Comparison of ENCODE assay signal across 3 cellular contexts in the genomic region with DNA sequence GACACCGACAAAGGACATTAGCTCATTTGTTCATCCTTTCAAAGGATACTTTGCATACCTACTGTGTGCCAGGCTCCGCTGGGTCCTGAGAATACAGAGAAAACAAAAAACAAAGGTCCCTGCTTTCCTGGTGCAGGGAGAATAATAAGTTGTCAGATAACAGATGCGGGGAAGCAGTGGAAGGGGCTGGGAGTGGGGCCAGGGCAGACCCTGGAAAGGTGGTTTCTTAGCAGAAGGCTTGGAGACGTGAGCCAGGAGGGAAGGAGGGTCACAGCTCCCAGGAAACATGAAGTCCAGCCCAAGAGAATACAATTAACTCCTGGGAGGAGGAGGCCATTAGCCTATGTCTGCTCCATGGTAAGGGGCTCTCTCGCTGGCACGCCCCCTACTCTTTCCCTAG.
TF ChIP-seq lines count a peak whose summit lies in the region.

No MANE protein-coding gene starts in this region.

TF ChIP-seq in SK-N-SH, 30 proteins besides CTCF, POLR2A, EP300 and RAD21 (continued from another document):
- TF ChIP-seq, protein P1, sequence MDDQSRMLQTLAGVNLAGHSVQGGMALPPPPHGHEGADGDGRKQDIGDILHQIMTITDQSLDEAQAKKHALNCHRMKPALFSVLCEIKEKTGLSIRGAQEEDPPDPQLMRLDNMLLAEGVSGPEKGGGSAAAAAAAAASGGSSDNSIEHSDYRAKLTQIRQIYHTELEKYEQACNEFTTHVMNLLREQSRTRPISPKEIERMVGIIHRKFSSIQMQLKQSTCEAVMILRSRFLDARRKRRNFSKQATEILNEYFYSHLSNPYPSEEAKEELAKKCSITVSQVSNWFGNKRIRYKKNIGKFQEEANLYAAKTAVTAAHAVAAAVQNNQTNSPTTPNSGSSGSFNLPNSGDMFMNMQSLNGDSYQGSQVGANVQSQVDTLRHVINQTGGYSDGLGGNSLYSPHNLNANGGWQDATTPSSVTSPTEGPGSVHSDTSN (IDR thresholded peaks at IDR 0.05) = no peak
- TF ChIP-seq, protein P2, sequence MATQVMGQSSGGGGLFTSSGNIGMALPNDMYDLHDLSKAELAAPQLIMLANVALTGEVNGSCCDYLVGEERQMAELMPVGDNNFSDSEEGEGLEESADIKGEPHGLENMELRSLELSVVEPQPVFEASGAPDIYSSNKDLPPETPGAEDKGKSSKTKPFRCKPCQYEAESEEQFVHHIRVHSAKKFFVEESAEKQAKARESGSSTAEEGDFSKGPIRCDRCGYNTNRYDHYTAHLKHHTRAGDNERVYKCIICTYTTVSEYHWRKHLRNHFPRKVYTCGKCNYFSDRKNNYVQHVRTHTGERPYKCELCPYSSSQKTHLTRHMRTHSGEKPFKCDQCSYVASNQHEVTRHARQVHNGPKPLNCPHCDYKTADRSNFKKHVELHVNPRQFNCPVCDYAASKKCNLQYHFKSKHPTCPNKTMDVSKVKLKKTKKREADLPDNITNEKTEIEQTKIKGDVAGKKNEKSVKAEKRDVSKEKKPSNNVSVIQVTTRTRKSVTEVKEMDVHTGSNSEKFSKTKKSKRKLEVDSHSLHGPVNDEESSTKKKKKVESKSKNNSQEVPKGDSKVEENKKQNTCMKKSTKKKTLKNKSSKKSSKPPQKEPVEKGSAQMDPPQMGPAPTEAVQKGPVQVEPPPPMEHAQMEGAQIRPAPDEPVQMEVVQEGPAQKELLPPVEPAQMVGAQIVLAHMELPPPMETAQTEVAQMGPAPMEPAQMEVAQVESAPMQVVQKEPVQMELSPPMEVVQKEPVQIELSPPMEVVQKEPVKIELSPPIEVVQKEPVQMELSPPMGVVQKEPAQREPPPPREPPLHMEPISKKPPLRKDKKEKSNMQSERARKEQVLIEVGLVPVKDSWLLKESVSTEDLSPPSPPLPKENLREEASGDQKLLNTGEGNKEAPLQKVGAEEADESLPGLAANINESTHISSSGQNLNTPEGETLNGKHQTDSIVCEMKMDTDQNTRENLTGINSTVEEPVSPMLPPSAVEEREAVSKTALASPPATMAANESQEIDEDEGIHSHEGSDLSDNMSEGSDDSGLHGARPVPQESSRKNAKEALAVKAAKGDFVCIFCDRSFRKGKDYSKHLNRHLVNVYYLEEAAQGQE (IDR thresholded peaks at IDR 0.05; ENCODE audit: low read depth, low read length) = no peak
- no peak for TF ChIP-seq TCF12 (IDR thresholded peaks at IDR 0.05)
- TF ChIP-seq NFIC (IDR thresholded peaks at IDR 0.05; ENCODE audit: borderline replicate concordance) = no peak
- TF ChIP-seq FOXJ3 (CRISPR knock-in tag; IDR thresholded peaks at IDR 0.05) = no peak
- no peak for TF ChIP-seq GABPA (IDR thresholded peaks at IDR 0.05; ENCODE audit: low read depth)
- TF ChIP-seq ELF1 (IDR thresholded peaks at IDR 0.05) = no peak
- TF ChIP-seq RFX5 (IDR thresholded peaks at IDR 0.05; ENCODE audit: low read length) = no peak
- no peak for TF ChIP-seq GATA2 (CRISPR knock-in tag; IDR thresholded peaks at IDR 0.05)
- TF ChIP-seq YY1 (IDR thresholded peaks at IDR 0.05; ENCODE audit: low read depth) = no peak
- TF ChIP-seq, protein P3, sequence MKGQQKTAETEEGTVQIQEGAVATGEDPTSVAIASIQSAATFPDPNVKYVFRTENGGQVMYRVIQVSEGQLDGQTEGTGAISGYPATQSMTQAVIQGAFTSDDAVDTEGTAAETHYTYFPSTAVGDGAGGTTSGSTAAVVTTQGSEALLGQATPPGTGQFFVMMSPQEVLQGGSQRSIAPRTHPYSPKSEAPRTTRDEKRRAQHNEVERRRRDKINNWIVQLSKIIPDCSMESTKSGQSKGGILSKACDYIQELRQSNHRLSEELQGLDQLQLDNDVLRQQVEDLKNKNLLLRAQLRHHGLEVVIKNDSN (IDR thresholded peaks at IDR 0.05; ENCODE audit: borderline replicate concordance, low read depth) = no peak
- TF ChIP-seq RXRA (IDR thresholded peaks at IDR 0.05; ENCODE audit: borderline replicate concordance, low read depth) = no peak
- TF ChIP-seq EZH2phosphoT487 (IDR thresholded peaks at IDR 0.05; ENCODE audit: borderline replicate concordance, low read depth) = no peak
- TF ChIP-seq MXI1 (IDR thresholded peaks at IDR 0.05; ENCODE audit: low read depth, low read length) = no peak
TF ChIP-seq in SK-N-SH: peak in this region for 0.

TF ChIP-seq in SK-N-SH treated with all-trans-retinoic acid at 6 μM for 48 hours, 23 proteins besides CTCF, POLR2A, EP300 and RAD21:
- TF ChIP-seq, protein P4, sequence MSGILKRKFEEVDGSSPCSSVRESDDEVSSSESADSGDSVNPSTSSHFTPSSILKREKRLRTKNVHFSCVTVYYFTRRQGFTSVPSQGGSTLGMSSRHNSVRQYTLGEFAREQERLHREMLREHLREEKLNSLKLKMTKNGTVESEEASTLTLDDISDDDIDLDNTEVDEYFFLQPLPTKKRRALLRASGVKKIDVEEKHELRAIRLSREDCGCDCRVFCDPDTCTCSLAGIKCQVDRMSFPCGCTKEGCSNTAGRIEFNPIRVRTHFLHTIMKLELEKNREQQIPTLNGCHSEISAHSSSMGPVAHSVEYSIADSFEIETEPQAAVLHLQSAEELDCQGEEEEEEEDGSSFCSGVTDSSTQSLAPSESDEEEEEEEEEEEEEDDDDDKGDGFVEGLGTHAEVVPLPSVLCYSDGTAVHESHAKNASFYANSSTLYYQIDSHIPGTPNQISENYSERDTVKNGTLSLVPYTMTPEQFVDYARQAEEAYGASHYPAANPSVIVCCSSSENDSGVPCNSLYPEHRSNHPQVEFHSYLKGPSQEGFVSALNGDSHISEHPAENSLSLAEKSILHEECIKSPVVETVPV (CRISPR knock-in tag; IDR thresholded peaks at IDR 0.05) = no peak
- TF ChIP-seq TCF4 (CRISPR knock-in tag; IDR thresholded peaks at IDR 0.05; ENCODE audit: borderline replicate concordance) = no peak
- no peak for TF ChIP-seq ARNTL (CRISPR knock-in tag; IDR thresholded peaks at IDR 0.05; ENCODE audit: borderline replicate concordance, low read depth)

TF ChIP-seq in WTC11, 78 proteins besides CTCF, POLR2A, EP300 and RAD21 (continued from another document):
- TF ChIP-seq, protein P5, sequence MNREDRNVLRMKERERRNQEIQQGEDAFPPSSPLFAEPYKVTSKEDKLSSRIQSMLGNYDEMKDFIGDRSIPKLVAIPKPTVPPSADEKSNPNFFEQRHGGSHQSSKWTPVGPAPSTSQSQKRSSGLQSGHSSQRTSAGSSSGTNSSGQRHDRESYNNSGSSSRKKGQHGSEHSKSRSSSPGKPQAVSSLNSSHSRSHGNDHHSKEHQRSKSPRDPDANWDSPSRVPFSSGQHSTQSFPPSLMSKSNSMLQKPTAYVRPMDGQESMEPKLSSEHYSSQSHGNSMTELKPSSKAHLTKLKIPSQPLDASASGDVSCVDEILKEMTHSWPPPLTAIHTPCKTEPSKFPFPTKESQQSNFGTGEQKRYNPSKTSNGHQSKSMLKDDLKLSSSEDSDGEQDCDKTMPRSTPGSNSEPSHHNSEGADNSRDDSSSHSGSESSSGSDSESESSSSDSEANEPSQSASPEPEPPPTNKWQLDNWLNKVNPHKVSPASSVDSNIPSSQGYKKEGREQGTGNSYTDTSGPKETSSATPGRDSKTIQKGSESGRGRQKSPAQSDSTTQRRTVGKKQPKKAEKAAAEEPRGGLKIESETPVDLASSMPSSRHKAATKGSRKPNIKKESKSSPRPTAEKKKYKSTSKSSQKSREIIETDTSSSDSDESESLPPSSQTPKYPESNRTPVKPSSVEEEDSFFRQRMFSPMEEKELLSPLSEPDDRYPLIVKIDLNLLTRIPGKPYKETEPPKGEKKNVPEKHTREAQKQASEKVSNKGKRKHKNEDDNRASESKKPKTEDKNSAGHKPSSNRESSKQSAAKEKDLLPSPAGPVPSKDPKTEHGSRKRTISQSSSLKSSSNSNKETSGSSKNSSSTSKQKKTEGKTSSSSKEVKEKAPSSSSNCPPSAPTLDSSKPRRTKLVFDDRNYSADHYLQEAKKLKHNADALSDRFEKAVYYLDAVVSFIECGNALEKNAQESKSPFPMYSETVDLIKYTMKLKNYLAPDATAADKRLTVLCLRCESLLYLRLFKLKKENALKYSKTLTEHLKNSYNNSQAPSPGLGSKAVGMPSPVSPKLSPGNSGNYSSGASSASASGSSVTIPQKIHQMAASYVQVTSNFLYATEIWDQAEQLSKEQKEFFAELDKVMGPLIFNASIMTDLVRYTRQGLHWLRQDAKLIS (CRISPR knock-in tag; IDR thresholded peaks at IDR 0.05; ENCODE audit: borderline replicate concordance) = no peak
- TF ChIP-seq, protein P6, sequence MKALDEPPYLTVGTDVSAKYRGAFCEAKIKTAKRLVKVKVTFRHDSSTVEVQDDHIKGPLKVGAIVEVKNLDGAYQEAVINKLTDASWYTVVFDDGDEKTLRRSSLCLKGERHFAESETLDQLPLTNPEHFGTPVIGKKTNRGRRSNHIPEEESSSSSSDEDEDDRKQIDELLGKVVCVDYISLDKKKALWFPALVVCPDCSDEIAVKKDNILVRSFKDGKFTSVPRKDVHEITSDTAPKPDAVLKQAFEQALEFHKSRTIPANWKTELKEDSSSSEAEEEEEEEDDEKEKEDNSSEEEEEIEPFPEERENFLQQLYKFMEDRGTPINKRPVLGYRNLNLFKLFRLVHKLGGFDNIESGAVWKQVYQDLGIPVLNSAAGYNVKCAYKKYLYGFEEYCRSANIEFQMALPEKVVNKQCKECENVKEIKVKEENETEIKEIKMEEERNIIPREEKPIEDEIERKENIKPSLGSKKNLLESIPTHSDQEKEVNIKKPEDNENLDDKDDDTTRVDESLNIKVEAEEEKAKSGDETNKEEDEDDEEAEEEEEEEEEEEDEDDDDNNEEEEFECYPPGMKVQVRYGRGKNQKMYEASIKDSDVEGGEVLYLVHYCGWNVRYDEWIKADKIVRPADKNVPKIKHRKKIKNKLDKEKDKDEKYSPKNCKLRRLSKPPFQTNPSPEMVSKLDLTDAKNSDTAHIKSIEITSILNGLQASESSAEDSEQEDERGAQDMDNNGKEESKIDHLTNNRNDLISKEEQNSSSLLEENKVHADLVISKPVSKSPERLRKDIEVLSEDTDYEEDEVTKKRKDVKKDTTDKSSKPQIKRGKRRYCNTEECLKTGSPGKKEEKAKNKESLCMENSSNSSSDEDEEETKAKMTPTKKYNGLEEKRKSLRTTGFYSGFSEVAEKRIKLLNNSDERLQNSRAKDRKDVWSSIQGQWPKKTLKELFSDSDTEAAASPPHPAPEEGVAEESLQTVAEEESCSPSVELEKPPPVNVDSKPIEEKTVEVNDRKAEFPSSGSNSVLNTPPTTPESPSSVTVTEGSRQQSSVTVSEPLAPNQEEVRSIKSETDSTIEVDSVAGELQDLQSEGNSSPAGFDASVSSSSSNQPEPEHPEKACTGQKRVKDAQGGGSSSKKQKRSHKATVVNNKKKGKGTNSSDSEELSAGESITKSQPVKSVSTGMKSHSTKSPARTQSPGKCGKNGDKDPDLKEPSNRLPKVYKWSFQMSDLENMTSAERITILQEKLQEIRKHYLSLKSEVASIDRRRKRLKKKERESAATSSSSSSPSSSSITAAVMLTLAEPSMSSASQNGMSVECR (CRISPR knock-in tag; IDR thresholded peaks at IDR 0.05; ENCODE audit: borderline replicate concordance) = no peak
- TF ChIP-seq RELA (CRISPR knock-in tag; IDR thresholded peaks at IDR 0.05; ENCODE audit: borderline replicate concordance) (no peak), FOXJ3 (CRISPR knock-in tag; IDR thresholded peaks at IDR 0.05; ENCODE audit: borderline replicate concordance) (no peak), JAZF1 (CRISPR knock-in tag; IDR thresholded peaks at IDR 0.05) (no peak), ZNF219 (CRISPR knock-in tag; IDR thresholded peaks at IDR 0.05; ENCODE audit: borderline replicate concordance) (no peak)
- TF ChIP-seq, protein P7, sequence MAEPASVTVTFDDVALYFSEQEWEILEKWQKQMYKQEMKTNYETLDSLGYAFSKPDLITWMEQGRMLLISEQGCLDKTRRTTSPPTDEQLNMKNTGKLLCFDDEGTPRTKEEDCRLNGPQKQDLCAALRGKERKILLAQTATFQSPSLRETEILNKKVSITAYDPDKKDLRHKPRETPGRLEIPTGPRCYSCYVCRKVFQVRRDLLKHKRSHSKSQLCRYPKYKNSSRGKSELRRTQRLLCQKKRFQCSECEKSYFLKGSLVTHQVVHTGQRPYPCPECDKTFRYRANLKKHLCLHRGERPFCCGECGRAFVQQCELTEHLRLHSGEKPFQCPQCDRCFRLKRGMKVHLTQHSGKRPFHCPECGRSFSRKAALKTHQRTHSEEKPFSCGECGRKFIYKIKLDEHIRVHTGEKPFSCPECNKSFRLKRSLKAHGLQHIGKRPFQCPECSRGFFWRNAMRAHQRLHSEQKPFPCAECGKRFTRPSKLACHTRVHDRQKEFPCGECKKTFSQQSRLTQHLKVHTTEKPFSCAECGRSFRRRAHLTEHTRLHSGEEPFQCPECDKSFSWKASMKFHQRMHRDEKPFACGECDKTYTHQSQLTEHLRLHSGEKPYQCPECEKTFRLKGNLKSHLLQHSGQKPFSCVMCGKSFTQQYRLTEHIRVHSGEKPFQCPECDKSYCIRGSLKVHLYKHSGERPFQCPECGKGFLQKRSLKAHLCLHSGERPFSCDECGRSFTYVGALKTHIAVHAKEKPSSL (CRISPR knock-in tag; conservative IDR thresholded peaks at IDR 0.05) = no peak
- TF ChIP-seq, protein P8, sequence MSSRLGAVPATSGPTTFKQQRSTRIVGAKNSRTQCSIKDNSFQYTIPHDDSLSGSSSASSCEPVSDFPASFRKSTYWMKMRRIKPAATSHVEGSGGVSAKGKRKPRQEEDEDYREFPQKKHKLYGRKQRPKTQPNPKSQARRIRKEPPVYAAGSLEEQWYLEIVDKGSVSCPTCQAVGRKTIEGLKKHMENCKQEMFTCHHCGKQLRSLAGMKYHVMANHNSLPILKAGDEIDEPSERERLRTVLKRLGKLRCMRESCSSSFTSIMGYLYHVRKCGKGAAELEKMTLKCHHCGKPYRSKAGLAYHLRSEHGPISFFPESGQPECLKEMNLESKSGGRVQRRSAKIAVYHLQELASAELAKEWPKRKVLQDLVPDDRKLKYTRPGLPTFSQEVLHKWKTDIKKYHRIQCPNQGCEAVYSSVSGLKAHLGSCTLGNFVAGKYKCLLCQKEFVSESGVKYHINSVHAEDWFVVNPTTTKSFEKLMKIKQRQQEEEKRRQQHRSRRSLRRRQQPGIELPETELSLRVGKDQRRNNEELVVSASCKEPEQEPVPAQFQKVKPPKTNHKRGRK (CRISPR knock-in tag; IDR thresholded peaks at IDR 0.05; ENCODE audit: borderline replicate concordance) = no peak
